In genomic region chr10:113492181-113492580, GRCh38 we compare ENCODE assay signal across 17 cellular contexts.
DNase-seq lines count a peak whose midpoint lies in the region; ATAC-seq, FAIRE-seq and TF ChIP-seq lines count a peak whose summit lies in the region.
"Had no signal": no experiment of that assay in that cellular context is flagged by ENCODE, and none has a peak within 500 bp of the region (broad histone marks: within the 10 kb centered on the region; RNA-seq: fewer than 3 reads in every experiment).

No MANE protein-coding gene starts in this region.

- no peaks in the 10 kb centered on the region for H3K27me3 ChIP-seq in GM23248 (replicated peaks; ENCODE audit: insufficient read depth)
- no peaks in the 10 kb centered on the region for H3K27me3 ChIP-seq in esophagus muscularis mucosa
- no peaks in the 10 kb centered on the region for H3K27me3 ChIP-seq in pancreas
- no peaks in the 10 kb centered on the region for H3K27me3 ChIP-seq in tibial nerve

- no peaks in the 10 kb centered on the region for H3K9me2 ChIP-seq in GM23248 (ENCODE audit: insufficient read depth)

- H3K4me1 ChIP-seq in GM23248 (ENCODE audit: insufficient read depth) (peaks cover 50% of the 10 kb centered on the region), esophagus muscularis mucosa (peaks cover 5 to 63% (median 43%) of the 10 kb centered on the region in 4 donors), pancreas (no peaks in the 10 kb centered on the region), tibial nerve (peaks cover 0 to 58% (median 7%) of the 10 kb centered on the region in 4 donors)

- WGBS in GM23248 (ENCODE audit: low coverage in 1 of 2, low lambda C conversion rate in 2 of 2, missing lambda C conversion rate in 2 of 2), 2 experiments: 4 to 9% methylated on average over 2 of the region's 2 CpGs
- WGBS in esophagus muscularis mucosa: 17% methylated on average over 2 of the region's 2 CpGs
- 25 to 33% methylated on average over 2 of the region's 2 CpGs for WGBS in pancreas, 2 donors
- WGBS in tibial nerve, 2 donors: 16 to 19% methylated on average over 2 of the region's 2 CpGs

- H3K79me2 ChIP-seq in GM23248 (ENCODE audit: insufficient read depth): no peaks in the 10 kb centered on the region

- peak overlapping the region; percentile 85 for H3K27ac ChIP-seq in GM23248
- H3K27ac ChIP-seq in esophagus muscularis mucosa (replicated peaks in 1 of 4): peak overlapping the region; percentile 26 to 70 (median 43)
- no peak overlapping the region for H3K27ac ChIP-seq in pancreas
- H3K27ac ChIP-seq in tibial nerve: peak overlapping the region in 3 of 4 donors; percentile 49 to 79 (median 54)
- H3K27ac ChIP-seq: spleen had no signal

- TF ChIP-seq POLR2A in esophagus muscularis mucosa (IDR thresholded peaks at IDR 0.05; ENCODE audit: low read depth) (no peak), tibial nerve (IDR thresholded peaks at IDR 0.05) (no peak)

- H3K9me3 ChIP-seq in GM23248 (ENCODE audit: low read depth) (no peaks in the 10 kb centered on the region), esophagus muscularis mucosa (no peaks in the 10 kb centered on the region), pancreas (no peaks in the 10 kb centered on the region), tibial nerve (no peaks in the 10 kb centered on the region)
- H3K9me3 ChIP-seq: spleen had no signal

- H4K20me1 ChIP-seq in GM23248 (ENCODE audit: insufficient read depth): no peaks in the 10 kb centered on the region

- H3K4me2 ChIP-seq in GM23248 (ENCODE audit: unreplicated experiment): peak overlapping the region; percentile 39

- no peak for FAIRE-seq in pancreas (lab: Jason Lieb, UNC)
- FAIRE-seq: colon, keratinocyte had no signal

- intact Hi-C loops in esophagus muscularis mucosa (cut with DNase I): no loop called here
- intact Hi-C loops in pancreas (cut with DNase I): no loop called here

- TF ChIP-seq CTCF in esophagus muscularis mucosa (IDR thresholded peaks at IDR 0.05) (no peak), pancreas (IDR thresholded peaks at IDR 0.05) (no peak), tibial nerve (IDR thresholded peaks at IDR 0.05) (no peak)

- peaks cover 34% of the 10 kb centered on the region for H3F3A ChIP-seq in GM23248 (ENCODE audit: insufficient read depth)

- H3K9ac ChIP-seq in GM23248: peak overlapping the region; percentile 63

- peak; percentile 75 for DNase-seq in GM23248
- no peak for DNase-seq in esophagus muscularis mucosa (ENCODE audit: extremely low spot score)
- no peak for DNase-seq in pancreas
- DNase-seq in tibial nerve (ENCODE audit: low spot score in 2 of 2): no peak
- DNase-seq in DMS 273 (lab: John Stamatoyannopoulos, UW; ENCODE audit: unreplicated experiment): no peak
- no peak for DNase-seq in NCI-H128 (lab: John Stamatoyannopoulos, UW; ENCODE audit: unreplicated experiment)
- DNase-seq: AML-193, HCEC 1CT, head of caudate nucleus, NCI-H1694, NCI-H446 treated with DMSO at 0.1 percent for 48 hours, occipital lobe, spleen had no signal

- 0 out of 2 replicates have a peak overlapping the region, but pooled peaks have one; percentile 14 for H3K4me3 ChIP-seq in GM23248
- peak overlapping the region in 3 of 4 donors; percentile 26 to 49 (median 35) for H3K4me3 ChIP-seq in esophagus muscularis mucosa
- no peak overlapping the region for H3K4me3 ChIP-seq in pancreas
- peak overlapping the region in 1 of 4 donors; percentile 9 for H3K4me3 ChIP-seq in tibial nerve
- H3K4me3 ChIP-seq: spleen had no signal

- H3K36me3 ChIP-seq in GM23248 (ENCODE audit: low read depth): no peaks in the 10 kb centered on the region
- H3K36me3 ChIP-seq in esophagus muscularis mucosa: no peaks in the 10 kb centered on the region
- H3K36me3 ChIP-seq in pancreas: no peaks in the 10 kb centered on the region
- H3K36me3 ChIP-seq in tibial nerve: no peaks in the 10 kb centered on the region
- H3K36me3 ChIP-seq: spleen had no signal

- in situ Hi-C loops in GM23248 (cut with MboI): no loop called here

- TF ChIP-seq EP300 in esophagus muscularis mucosa (IDR thresholded peaks at IDR 0.05) (no peak), tibial nerve (IDR thresholded peaks at IDR 0.05) (peak in 1 of 2 donors; percentile 79)

- H2AFZ ChIP-seq in GM23248: 0 out of 2 replicates have a peak overlapping the region, but pooled peaks have one; percentile 0

- ATAC-seq in pancreas (peak in 3 of 4 donors; percentile 44 to 66 (median 49)), GM19395 (IDR thresholded peaks at IDR 0.05; ENCODE audit: unreplicated experiment) (no peak), GM18909 (IDR thresholded peaks at IDR 0.05; ENCODE audit: poor library complexity, unreplicated experiment) (no peak)

Comparison
In these comparisons a context has a peak if more than half of its experiments do, and no peak if none do; other contexts are left out.
1. H3K27ac ChIP-seq: peak in GM23248 (single experiment), esophagus muscularis mucosa (4 of 4) and tibial nerve (3 of 4); none in pancreas (0 of 4).
2. H3K4me3 ChIP-seq: peak in GM23248 (single experiment) and esophagus muscularis mucosa (3 of 4); none in pancreas (0 of 4).
3. ATAC-seq: peak in pancreas (3 of 4); none in GM19395 (single experiment) and GM18909 (single experiment).